In genomic region chr21:28521932-28522826, GRCh38 we compare ENCODE assay signal across 8 cellular contexts.
DNase-seq lines count a peak whose midpoint lies in the region; ATAC-seq and TF ChIP-seq lines count a peak whose summit lies in the region.

No MANE protein-coding gene starts in this region.

- H3K27ac ChIP-seq in OCI-LY7 (ENCODE audit: low read depth, low read length, poor library complexity, severe bottlenecking) = no peak overlapping the region

- H3K4me1 ChIP-seq in OCI-LY7 (ENCODE audit: insufficient read depth, low read length, poor library complexity, severe bottlenecking) (peaks cover 18% of the 10 kb centered on the region), skeletal muscle satellite cell (ENCODE audit: control insufficient read depth, insufficient read depth, low read length) (peaks cover 28% of the 10 kb centered on the region)

- CTCF ChIA-PET in OCI-LY7 (lab: Charles Lee; ENCODE audit: unreplicated experiment) = no interaction called here

- H3K4me3 ChIP-seq in OCI-LY7 (ENCODE audit: low read depth, low read length, poor library complexity, severe bottlenecking) (no peak overlapping the region), foreskin fibroblast (ENCODE audit: low read depth in 1 of 2, low read length in 2 of 2) (no peak overlapping the region), skeletal muscle satellite cell (ENCODE audit: low read length) (no peak overlapping the region)

- POLR2A ChIA-PET in OCI-LY7 (lab: Charles Lee) = interaction anchor here (0.7 to 1.3 kb wide), 3 partner anchors 12 to 304 kb away, joined by 3 to 4 read pairs (median 3); no protein-coding TSS in a partner anchor

- H3K9me3 ChIP-seq in OCI-LY7 (ENCODE audit: low read length) (no peaks in the 10 kb centered on the region), skeletal muscle satellite cell (replicated peaks; ENCODE audit: low read length) (no peaks in the 10 kb centered on the region)

- peak; percentile 30 to 45 for DNase-seq in NCI-H524 (lab: John Stamatoyannopoulos, UW)
- no peak for DNase-seq in NCI-H524 treated with DMSO at 0.1 percent for 48 hours (lab: John Stamatoyannopoulos, UW)
- DNase-seq in OCI-LY7 (ENCODE audit: low spot score) = peak; percentile 39
- DNase-seq in foreskin fibroblast = peak; percentile 72 to 88
- DNase-seq in cerebellum (ENCODE audit: low spot score) = no peak
- no peak for DNase-seq in activated T-cell treated with anti-CD3 and anti-CD28 coated beads for 4 hours

- no peaks in the 10 kb centered on the region for H3K27me3 ChIP-seq in skeletal muscle satellite cell (ENCODE audit: control insufficient read depth, insufficient read depth, low read length)

- ATAC-seq in GM21423 (IDR thresholded peaks at IDR 0.05; ENCODE audit: unreplicated experiment) = no peak

- H2AFZ ChIP-seq in OCI-LY7 (ENCODE audit: low read length) = no peak overlapping the region; the same call in 1 of the 2 replicates

- peak overlapping the region; percentile 15 for H3K9ac ChIP-seq in skeletal muscle satellite cell (ENCODE audit: low read depth, low read length)

- peak; percentile 66 for TF ChIP-seq CTCF in OCI-LY7 (conservative IDR thresholded peaks at IDR 0.05; ENCODE audit: low read length)
- peak; percentile 71 for TF ChIP-seq CTCF in foreskin fibroblast (IDR thresholded peaks at IDR 0.05; ENCODE audit: low read depth, low read length)

- H3K36me3 ChIP-seq in OCI-LY7 (ENCODE audit: insufficient read depth, low read length) = no peaks in the 10 kb centered on the region
- no peaks in the 10 kb centered on the region for H3K36me3 ChIP-seq in skeletal muscle satellite cell (ENCODE audit: insufficient read depth, low read length)

- H3K4me2 ChIP-seq in OCI-LY7 (ENCODE audit: low read length) = no peak overlapping the region
- H3K4me2 ChIP-seq in skeletal muscle satellite cell (ENCODE audit: low read length) = no peak overlapping the region

- intact Hi-C loops in OCI-LY7 (cut with micrococcal nuclease; ENCODE audit: unreplicated experiment) = no loop called here

- H3K9me2 ChIP-seq in OCI-LY7 (ENCODE audit: insufficient read depth, low read length) = no peaks in the 10 kb centered on the region

- BruUV-seq in OCI-LY7 (replicated peaks; lab: Mats Ljungman, UMichigan) = no TSS peak

- no peaks in the 10 kb centered on the region for H3K79me2 ChIP-seq in OCI-LY7 (ENCODE audit: insufficient read depth, low read depth, low read length)

- no peaks in the 10 kb centered on the region for H4K20me1 ChIP-seq in OCI-LY7 (ENCODE audit: insufficient read depth, low read length)

Comparison
In these comparisons a context has a peak if more than half of its experiments do, and no peak if none do; other contexts are left out.
1. DNase-seq: peak in NCI-H524 (2 of 2), OCI-LY7 (single experiment) and foreskin fibroblast (2 of 2); none in NCI-H524 treated with DMSO at 0.1 percent for 48 hours (single experiment), cerebellum (single experiment) and activated T-cell treated with anti-CD3 and anti-CD28 coated beads for 4 hours (single experiment).